ENCODE assay signal across 1 cellular context in genomic region chr11:36459046-36459445, GRCh38.
TF ChIP-seq lines count a peak whose summit lies in the region.

No MANE protein-coding gene starts in this region.

TF ChIP-seq in IMR-90, 13 proteins besides CTCF, POLR2A, EP300 and RAD21:
- TF ChIP-seq USF2 (IDR thresholded peaks at IDR 0.05; ENCODE audit: low read depth, low read length) (no peak), MAZ (IDR thresholded peaks at IDR 0.05; ENCODE audit: borderline replicate concordance, low read depth, low read length) (no peak), BHLHE40 (IDR thresholded peaks at IDR 0.05; ENCODE audit: low read depth, low read length) (no peak), CHD1 (IDR thresholded peaks at IDR 0.05; ENCODE audit: low read depth, low read length) (no peak), NFE2L2 (IDR thresholded peaks at IDR 0.05; ENCODE audit: low read depth, low read length) (no peak), MXI1 (IDR thresholded peaks at IDR 0.05; ENCODE audit: borderline replicate concordance, low read depth, low read length) (no peak)
